In the genomic region with DNA sequence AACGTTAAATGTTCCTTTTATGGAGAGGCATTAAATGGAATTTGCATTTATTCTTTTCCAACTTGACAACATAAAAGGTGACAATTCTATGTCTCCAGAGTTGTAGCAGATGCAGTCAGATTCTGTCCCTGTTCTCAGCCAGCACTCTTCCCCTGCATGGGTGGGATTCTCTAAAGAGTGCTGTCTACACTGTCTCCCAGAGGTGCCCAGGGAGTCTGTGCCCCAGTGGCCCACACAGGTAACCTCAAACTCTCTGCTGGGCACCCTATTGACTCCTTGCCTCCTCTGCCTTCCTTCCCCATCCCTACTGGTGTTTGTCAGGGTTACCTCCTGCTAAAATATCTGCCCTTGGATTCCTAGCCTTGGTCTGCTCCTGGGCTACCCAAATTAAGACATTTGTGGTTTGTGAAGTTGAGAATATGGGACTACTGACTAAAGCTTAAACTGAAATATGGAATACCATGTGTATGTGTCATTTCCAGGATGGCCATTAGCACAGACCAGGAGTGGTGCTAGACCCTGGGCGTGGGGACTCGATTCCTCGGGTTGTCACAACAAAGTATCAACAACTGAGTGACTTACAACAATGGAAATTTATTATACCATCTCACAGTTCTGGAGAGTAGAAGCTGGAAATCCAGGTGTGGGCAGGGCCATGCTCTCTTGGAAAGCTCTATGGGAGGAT, we compare ENCODE assay signal across 22 cellular contexts.
DNase-seq lines count a peak whose midpoint lies in the region; ATAC-seq, FAIRE-seq and TF ChIP-seq lines count a peak whose summit lies in the region.
"Had no signal": no experiment of that assay in that cellular context is flagged by ENCODE, and none has a peak within 500 bp of the region (broad histone marks: within the 10 kb centered on the region; RNA-seq: fewer than 3 reads in every experiment).

No MANE protein-coding gene starts in this region.

- dilution Hi-C loops in keratinocyte (cut with MboI; ENCODE audit: extremely low pct_ligation_motif_present, low sequenced_read_pairs): no loop called here

- peak; percentile 12 for DNase-seq in ACHN
- peak; percentile 56 for DNase-seq in HCEC 1CT
- DNase-seq in SW480 (ENCODE audit: low spot score): peak; percentile 47
- DNase-seq in keratinocyte (ENCODE audit: low read depth, low spot score): no peak
- DNase-seq in heart left ventricle: no peak
- DNase-seq in H9: no peak
- DNase-seq in SJCRH30: no peak
- DNase-seq: activated CD4-positive, alpha-beta T cell treated with anti-CD3 and anti-CD28 coated beads for 1 hour; activated naive CD8-positive, alpha-beta T cell treated with anti-CD3 and anti-CD28 coated beads, Interleukin-2, amount 10 ng/mL, durations not matched to agents 7 days and 5 days; cortex of kidney; mesendoderm; naive thymus-derived CD8-positive, alpha-beta T cell; NCI-H1694 treated with DMSO at 0.1 percent for 48 hours; SK-N-SH; stimulated activated CD4-positive, alpha-beta T cell treated with anti-CD3 and anti-CD28 coated beads, Interleukin-2, amount 100 ng/mL, for 24 hours; stimulated activated naive CD8-positive, alpha-beta T cell treated with anti-CD3 and anti-CD28 coated beads, Interleukin-15, amount 100 ng/mL, for 72 hours had no signal

- FAIRE-seq in keratinocyte (lab: Jason Lieb, UNC): no peak
- FAIRE-seq: A549 had no signal

- H3K79me1 ChIP-seq in H9 (ENCODE audit: insufficient read depth, low read depth, low read length, poor library complexity, severe bottlenecking): no peaks in the 10 kb centered on the region

- H3K4me1 Mint-ChIP-seq in H9: peaks cover 0 to 2% of the 10 kb centered on the region in 2 experiments; a peak in 1 of 4 replicates
- H3K4me1 Mint-ChIP-seq: CD14-positive monocyte had no signal

- no peak overlapping the region for H3T11ph ChIP-seq in H9 (ENCODE audit: low read length)

- H3K27me3 Mint-ChIP-seq in H9 (ENCODE audit: low read depth): peaks cover 19% of the 10 kb centered on the region

- H3K4me1 ChIP-seq in keratinocyte (ENCODE audit: control insufficient read depth, extremely low read depth, insufficient read depth, low read length) (peaks cover 7% of the 10 kb centered on the region), heart left ventricle (no peaks in the 10 kb centered on the region), H9 (ENCODE audit: insufficient read depth, low read length) (no peaks in the 10 kb centered on the region), SJCRH30 (no peaks in the 10 kb centered on the region)
- H3K4me1 ChIP-seq: A549, parathyroid adenoma had no signal

- no peaks in the 10 kb centered on the region; a peak in 1 of 7 replicates for H3K36me3 Mint-ChIP-seq in H9 (ENCODE audit: insufficient read depth in 1 of 3, low read depth in 3 of 3)
- H3K36me3 Mint-ChIP-seq: activated naive CD8-positive, alpha-beta T cell treated with anti-CD3 and anti-CD28 coated beads, Interleukin-2, amount 10 ng/mL, durations not matched to agents 7 days and 5 days; naive thymus-derived CD8-positive, alpha-beta T cell had no signal

- no peak overlapping the region for H3K27ac ChIP-seq in keratinocyte (ENCODE audit: control insufficient read depth, insufficient read depth, low read length)
- no peak overlapping the region for H3K27ac ChIP-seq in heart left ventricle
- H3K27ac ChIP-seq in H9 (ENCODE audit: insufficient read length, low read depth, low read length): no peak overlapping the region
- no peak overlapping the region for H3K27ac ChIP-seq in SJCRH30
- H3K27ac ChIP-seq: A549, parathyroid adenoma, PC-9 had no signal

- peaks cover 8% of the 10 kb centered on the region for H3K27me3 ChIP-seq in keratinocyte (ENCODE audit: control insufficient read depth, extremely low read depth, insufficient read depth, low read length)
- H3K27me3 ChIP-seq in heart left ventricle: peaks cover 0 to 16% (median 0%) of the 10 kb centered on the region in 9 donors
- H3K27me3 ChIP-seq in H9 (ENCODE audit: insufficient read depth, low read length): no peaks in the 10 kb centered on the region; the same call in 1 of the 2 replicates
- peaks cover 15% of the 10 kb centered on the region for H3K27me3 ChIP-seq in SJCRH30

- no peak overlapping the region for H3K27ac Mint-ChIP-seq in H9
- H3K27ac Mint-ChIP-seq: activated naive CD8-positive, alpha-beta T cell treated with anti-CD3 and anti-CD28 coated beads, Interleukin-2, amount 10 ng/mL, durations not matched to agents 7 days and 5 days; activated T-helper 2 cell treated with anti-CD3 and anti-CD28 coated beads, Interferon-gamma antibody, Interleukin-2, Interleukin-4, amounts not matched to agents 10 μg/mL and 5 μg/mL and 100 μg/mL, durations not matched to agents 14 hours and 24 hours and 36 hours; CD14-positive monocyte; naive thymus-derived CD8-positive, alpha-beta T cell; stimulated activated naive CD8-positive, alpha-beta T cell treated with anti-CD3 and anti-CD28 coated beads, Interleukin-15, amount 100 ng/mL, for 72 hours had no signal

- no peak overlapping the region for H4K5ac ChIP-seq in H9 (ENCODE audit: insufficient read length, low read depth, low read length)

- no peaks in the 10 kb centered on the region for H4K20me1 ChIP-seq in keratinocyte (ENCODE audit: control insufficient read depth, extremely low read depth, insufficient read depth, low read length)
- H4K20me1 ChIP-seq in H9 (ENCODE audit: control insufficient read depth, insufficient read depth, insufficient read length): no peaks in the 10 kb centered on the region

- no peak overlapping the region for H3K4me3 Mint-ChIP-seq in H9
- H3K4me3 Mint-ChIP-seq: activated naive CD8-positive, alpha-beta T cell treated with anti-CD3 and anti-CD28 coated beads, Interleukin-2, amount 10 ng/mL, durations not matched to agents 7 days and 5 days; CD14-positive monocyte; naive thymus-derived CD8-positive, alpha-beta T cell; stimulated activated naive CD8-positive, alpha-beta T cell treated with anti-CD3 and anti-CD28 coated beads, Interleukin-15, amount 100 ng/mL, for 72 hours had no signal

- no peaks in the 10 kb centered on the region for H3K23me2 ChIP-seq in H9 (ENCODE audit: insufficient read length, low read depth, low read length, poor library complexity, severe bottlenecking)

- H3K4me2 ChIP-seq in keratinocyte (ENCODE audit: control insufficient read depth, extremely low read depth, insufficient read depth, low read depth, low read length) (peak overlapping the region; percentile 9), H9 (ENCODE audit: insufficient read depth, insufficient read length, low read length) (no peak overlapping the region)
- H3K4me2 ChIP-seq: A549, PC-9, SK-N-SH had no signal

- no peaks in the 10 kb centered on the region for H3K36me3 ChIP-seq in keratinocyte (ENCODE audit: control insufficient read depth in 2 of 2, extremely low read depth in 1 of 2, insufficient read depth in 2 of 2, low read length in 2 of 2)
- H3K36me3 ChIP-seq in heart left ventricle: no peaks in the 10 kb centered on the region
- H3K36me3 ChIP-seq in SJCRH30: no peaks in the 10 kb centered on the region

- no peak for TF ChIP-seq POLR2A in heart left ventricle (IDR thresholded peaks at IDR 0.05)

- no peak overlapping the region for H3K4ac ChIP-seq in H9 (ENCODE audit: low read depth, low read length)

- no peak overlapping the region for H2AFZ ChIP-seq in keratinocyte (ENCODE audit: control insufficient read depth, low read length)
- no peak overlapping the region for H2AFZ ChIP-seq in H9 (ENCODE audit: low read length)
- H2AFZ ChIP-seq: parathyroid adenoma, PC-9 had no signal

- in situ Hi-C loops in ACHN (cut with HindIII; ENCODE audit: low pct_ligation_motif_present, low pct_unique_long_range_greater_than_20kb, low sequenced_read_pairs): no loop called here

- H2BK12ac ChIP-seq in H9 (ENCODE audit: insufficient read length, low read depth, low read length): no peak overlapping the region

- H2BK5ac ChIP-seq in H9 (ENCODE audit: insufficient read length, low read length): no peak overlapping the region

- ATAC-seq in heart left ventricle (no peak), GM18520 (IDR thresholded peaks at IDR 0.05; ENCODE audit: unreplicated experiment) (no peak)
- ATAC-seq: A549; naive thymus-derived CD8-positive, alpha-beta T cell; stimulated activated naive CD8-positive, alpha-beta T cell treated with anti-CD3 and anti-CD28 coated beads, Interleukin-15, amount 100 ng/mL, for 72 hours had no signal

- no peaks in the 10 kb centered on the region for H3K9me3 ChIP-seq in keratinocyte (ENCODE audit: control insufficient read depth, low read depth, low read length)
- no peaks in the 10 kb centered on the region for H3K9me3 ChIP-seq in heart left ventricle
- H3K9me3 ChIP-seq in H9 (ENCODE audit: control insufficient read depth, low read depth, low read length): no peaks in the 10 kb centered on the region
- H3K9me3 ChIP-seq in SJCRH30 (replicated peaks): no peaks in the 10 kb centered on the region
- H3K9me3 ChIP-seq: A549, SK-N-SH had no signal

- H3K79me2 ChIP-seq in keratinocyte (ENCODE audit: control insufficient read depth, insufficient read depth, low read length) (no peaks in the 10 kb centered on the region), H9 (ENCODE audit: insufficient read depth, low read length) (no peaks in the 10 kb centered on the region)
- H3K79me2 ChIP-seq: parathyroid adenoma had no signal

- H3K9me3 Mint-ChIP-seq in H9: no peaks in the 10 kb centered on the region; a peak in 1 of 5 replicates
- H3K9me3 Mint-ChIP-seq: activated naive CD8-positive, alpha-beta T cell treated with anti-CD3 and anti-CD28 coated beads, Interleukin-2, amount 10 ng/mL, durations not matched to agents 7 days and 5 days; activated T-helper 2 cell treated with anti-CD3 and anti-CD28 coated beads, Interferon-gamma antibody, Interleukin-2, Interleukin-4, amounts not matched to agents 10 μg/mL and 5 μg/mL and 100 μg/mL, durations not matched to agents 14 hours and 24 hours and 36 hours; naive thymus-derived CD8-positive, alpha-beta T cell; stimulated activated naive CD8-positive, alpha-beta T cell treated with anti-CD3 and anti-CD28 coated beads, Interleukin-15, amount 100 ng/mL, for 72 hours had no signal

- no peak for TF ChIP-seq CTCF in keratinocyte (optimal IDR thresholded peaks at IDR 0.05 in 1 of 3, IDR thresholded peaks at IDR 0.05 in 1 of 3, conservative IDR thresholded peaks at IDR 0.05 in 1 of 3; ENCODE audit: extremely low read depth in 1 of 3, insufficient read depth in 2 of 3, low read length in 3 of 3)
- TF ChIP-seq CTCF in heart left ventricle (IDR thresholded peaks at IDR 0.05): no peak
- TF ChIP-seq CTCF in H9 (conservative IDR thresholded peaks at IDR 0.05): no peak

- H2AK5ac ChIP-seq in H9 (ENCODE audit: insufficient read length, low read length): no peak overlapping the region

- intact Hi-C loops in heart left ventricle (cut with DNase I): no loop called here

- no peak overlapping the region for H3K23ac ChIP-seq in H9 (ENCODE audit: insufficient read length, low read depth, low read length)

- no peak overlapping the region for H3K18ac ChIP-seq in H9 (ENCODE audit: insufficient read length, low read depth, low read length)

- no peak overlapping the region for H3K14ac ChIP-seq in H9 (ENCODE audit: insufficient read depth, low read length)

- H3K4me3 ChIP-seq in keratinocyte (ENCODE audit: control insufficient read depth in 2 of 3, extremely low read depth in 1 of 3, insufficient read depth in 2 of 3, low read depth in 1 of 3, low read length in 3 of 3) (no peak overlapping the region), heart left ventricle (no peak overlapping the region), SJCRH30 (no peak overlapping the region)
- H3K4me3 ChIP-seq: A549, PC-9 had no signal

- H2BK15ac ChIP-seq in H9 (ENCODE audit: low read depth, low read length): no peak overlapping the region

- 71 to 96% (median 84%) methylated on average over 1 to 4 of the region's 4 CpGs for WGBS in heart left ventricle, 4 donors
- WGBS in H9 (ENCODE audit: extremely low coverage, insufficient read length, low lambda C conversion rate): no CpG with 5 or more reads among the region's 4 CpGs

- H4K91ac ChIP-seq in H9 (ENCODE audit: insufficient read length, low read depth, low read length): no peak overlapping the region

- no peak overlapping the region for H4K8ac ChIP-seq in H9 (replicated peaks; ENCODE audit: insufficient read length, low read depth, low read length)

- no peak overlapping the region for H2BK20ac ChIP-seq in H9 (ENCODE audit: low read depth, low read length, poor library complexity, severe bottlenecking)

- H3K9me1 ChIP-seq in keratinocyte (ENCODE audit: control insufficient read depth, extremely low read depth, insufficient read depth, low read length): no peaks in the 10 kb centered on the region

- H3K9ac ChIP-seq in keratinocyte (ENCODE audit: control insufficient read depth, extremely low read depth, insufficient read depth, low read length): no peak overlapping the region
- H3K9ac ChIP-seq in H9 (ENCODE audit: extremely low read depth, insufficient read length, low read length): no peak overlapping the region
- H3K9ac ChIP-seq: parathyroid adenoma, SK-N-SH had no signal

- H2BK120ac ChIP-seq in H9 (ENCODE audit: low read depth, low read length, poor library complexity, severe bottlenecking): no peak overlapping the region

- no peak overlapping the region for H3K56ac ChIP-seq in H9 (ENCODE audit: insufficient read length, low read depth, low read length)

Comparison
In these comparisons a context has a peak if more than half of its experiments do, and no peak if none do; other contexts are left out.
1. DNase-seq: peak in ACHN (single experiment), HCEC 1CT (single experiment) and SW480 (single experiment); none in keratinocyte (single experiment), heart left ventricle (0 of 5), H9 (single experiment) and SJCRH30 (0 of 2).